ENCODE assay signal across 9 cellular contexts in genomic region chr6:27608916-27609883, GRCh38.
DNase-seq lines count a peak whose midpoint lies in the region; ATAC-seq and TF ChIP-seq lines count a peak whose summit lies in the region.
"Had no signal": no experiment of that assay in that cellular context is flagged by ENCODE, and none has a peak within 500 bp of the region (broad histone marks: within the 10 kb centered on the region; RNA-seq: fewer than 3 reads in every experiment).

No MANE protein-coding gene starts in this region.

- H3K27ac Mint-ChIP-seq in CD14-positive monocyte = no peak overlapping the region
- H3K27ac Mint-ChIP-seq: memory B cell had no signal

- peaks cover 6 to 27% (median 20%) of the 10 kb centered on the region in 7 donors for H3K9me3 Mint-ChIP-seq in CD14-positive monocyte
- H3K9me3 Mint-ChIP-seq: memory B cell had no signal

- WGBS in suprapubic skin = 49% methylated on average over 8 of the region's 8 CpGs

- POLR2A ChIA-PET in RWPE1 (lab: Yijun Ruan, JAX; ENCODE audit: low non-redundant PET) = interaction anchor here (0.8 kb wide), 1 partner anchor 91 kb away, joined by 3 read pairs; no protein-coding TSS in a partner anchor

- TF ChIP-seq POLR2A in suprapubic skin (IDR thresholded peaks at IDR 0.05) = no peak

- peak; percentile 44 for TF ChIP-seq CTCF in CD14-positive monocyte (IDR thresholded peaks at IDR 0.05)
- peak; percentile 28; the same call in 1 of the 2 replicates for TF ChIP-seq CTCF in RWPE1 (conservative IDR thresholded peaks at IDR 0.05; ENCODE audit: low read depth)
- TF ChIP-seq CTCF in foreskin fibroblast (IDR thresholded peaks at IDR 0.05; ENCODE audit: low read depth, low read length) = peak; percentile 77
- peak in 1 of 2 donors; percentile 41 for TF ChIP-seq CTCF in suprapubic skin (IDR thresholded peaks at IDR 0.05)

- CTCF ChIA-PET in RWPE1 (lab: Yijun Ruan, JAX) = interaction anchor here (0.5 to 1.6 kb wide), 18 partner anchors 8 to 1027 kb away, joined by 3 to 9 read pairs (median 4); no protein-coding TSS in a partner anchor

- no peak overlapping the region for H3K4me3 ChIP-seq in H7 (ENCODE audit: insufficient read depth, low read depth, low read length)
- H3K4me3 ChIP-seq in foreskin fibroblast (ENCODE audit: low read depth in 1 of 2, low read length in 2 of 2) = no peak overlapping the region
- H3K4me3 ChIP-seq in suprapubic skin = no peak overlapping the region

- H3K27me3 Mint-ChIP-seq in CD14-positive monocyte (ENCODE audit: low read depth in 3 of 3) = peaks cover 37 to 62% (median 37%) of the 10 kb centered on the region in 3 donors

- H3K27ac ChIP-seq in RWPE1 = no peak overlapping the region
- no peak overlapping the region for H3K27ac ChIP-seq in suprapubic skin

- ATAC-seq in HG03175 (IDR thresholded peaks at IDR 0.05; ENCODE audit: unreplicated experiment) (no peak), HG02610 (IDR thresholded peaks at IDR 0.05; ENCODE audit: unreplicated experiment) (no peak)

- H3K9me3 ChIP-seq in suprapubic skin = no peaks in the 10 kb centered on the region

- H3K27me3 ChIP-seq in H7 (ENCODE audit: control insufficient read depth, insufficient read depth, low read length) (no peaks in the 10 kb centered on the region; the same call in 1 of the 2 replicates), suprapubic skin (peaks cover 40% of the 10 kb centered on the region)

- intact Hi-C loops in CD14-positive monocyte (cut with micrococcal nuclease) = no loop called here

- H3K36me3 ChIP-seq in H7 (replicated peaks; ENCODE audit: control insufficient read depth, insufficient read depth, low read length) (no peaks in the 10 kb centered on the region), suprapubic skin (no peaks in the 10 kb centered on the region)

- H3K4me1 Mint-ChIP-seq in CD14-positive monocyte = peaks cover 8% of the 10 kb centered on the region

- H3K4me3 Mint-ChIP-seq in CD14-positive monocyte = no peak overlapping the region
- H3K4me3 Mint-ChIP-seq: memory B cell had no signal

- DNase-seq in CD14-positive monocyte (ENCODE audit: low spot score) = no peak
- DNase-seq in H7 = peak; percentile 66
- no peak for DNase-seq in RWPE1 (ENCODE audit: low spot score)
- DNase-seq in foreskin fibroblast = peak; percentile 66 to 81
- no peak for DNase-seq in suprapubic skin (ENCODE audit: low spot score in 2 of 2)
- DNase-seq in effector CD8-positive, alpha-beta T cell (lab: John Stamatoyannopoulos, UW) = no peak

- no peaks in the 10 kb centered on the region for H3K4me1 ChIP-seq in suprapubic skin

- H3K36me3 Mint-ChIP-seq in CD14-positive monocyte = peaks cover 0 to 5% of the 10 kb centered on the region in 2 donors

- no peak for TF ChIP-seq EP300 in suprapubic skin (IDR thresholded peaks at IDR 0.05)

Comparison
In these comparisons a context has a peak if more than half of its experiments do, and no peak if none do; other contexts are left out.
1. DNase-seq: peak in H7 (single experiment) and foreskin fibroblast (2 of 2); none in CD14-positive monocyte (single experiment), RWPE1 (single experiment), suprapubic skin (0 of 2) and effector CD8-positive, alpha-beta T cell (single experiment).